ENCODE assay signal across 8 cellular contexts in genomic region chr9:73132034-73132776, GRCh38. TPM values are rescaled to one million over a fixed set of nuclear protein-coding genes. Genes with fewer than 3 reads are reported as not detected.
DNase-seq lines count a peak whose midpoint lies in the region; ATAC-seq and TF ChIP-seq lines count a peak whose summit lies in the region.

No MANE protein-coding gene starts in this region.

- H3K79me2 ChIP-seq in SK-N-SH (ENCODE audit: insufficient read depth) (no peaks in the 10 kb centered on the region), parathyroid adenoma (no peaks in the 10 kb centered on the region)

- H3K27me3 Mint-ChIP-seq in IgD-negative memory B cell (peaks cover 2% of the 10 kb centered on the region), glutamatergic neuron (ENCODE audit: unreplicated experiment) (no peaks in the 10 kb centered on the region)
- no peaks in the 10 kb centered on the region for H3K27me3 Mint-ChIP-seq in activated naive CD8-positive, alpha-beta T cell

- H4K20me1 ChIP-seq in SK-N-SH (ENCODE audit: insufficient read depth) = no peaks in the 10 kb centered on the region

- H3K36me3 ChIP-seq in SK-N-SH (replicated peaks in 1 of 2; ENCODE audit: control insufficient read depth in 1 of 2, insufficient read depth in 2 of 2, low read length in 1 of 2) (no peaks in the 10 kb centered on the region), parathyroid adenoma (ENCODE audit: control insufficient read depth, insufficient read depth, low read length) (peaks cover 3% of the 10 kb centered on the region), tibial nerve (no peaks in the 10 kb centered on the region)

- H3K4me1 Mint-ChIP-seq in IgD-negative memory B cell (peaks cover 5 to 11% (median 10%) of the 10 kb centered on the region in 3 donors), glutamatergic neuron (ENCODE audit: low read depth, unreplicated experiment) (peaks cover 4% of the 10 kb centered on the region)
- H3K4me1 Mint-ChIP-seq in activated naive CD8-positive, alpha-beta T cell (ENCODE audit: low read depth) = peaks cover 48% of the 10 kb centered on the region

- H3K9me3 ChIP-seq in SK-N-SH (no peaks in the 10 kb centered on the region), parathyroid adenoma (ENCODE audit: control insufficient read depth, low read length) (no peaks in the 10 kb centered on the region), tibial nerve (no peaks in the 10 kb centered on the region)

- TF ChIP-seq CTCF in SK-N-SH (IDR thresholded peaks at IDR 0.05) (no peak), glutamatergic neuron (IDR thresholded peaks at IDR 0.05; ENCODE audit: partially characterized antibody, unreplicated experiment) (no peak), parathyroid adenoma (IDR thresholded peaks at IDR 0.05) (no peak), tibial nerve (IDR thresholded peaks at IDR 0.05) (no peak)

- POLR2A ChIA-PET in SK-N-SH (lab: Yijun Ruan, JAX) = no interaction called here

- CTCF ChIA-PET in SK-N-SH (lab: Yijun Ruan, JAX) = no interaction called here

- H3K36me3 Mint-ChIP-seq in IgD-negative memory B cell (no peaks in the 10 kb centered on the region), glutamatergic neuron (ENCODE audit: unreplicated experiment) (no peaks in the 10 kb centered on the region)
- no peaks in the 10 kb centered on the region for H3K36me3 Mint-ChIP-seq in activated naive CD8-positive, alpha-beta T cell

- peak overlapping the region; percentile 80 to 97 (median 88) for H3K4me3 Mint-ChIP-seq in IgD-negative memory B cell
- peak overlapping the region; percentile 89 for H3K4me3 Mint-ChIP-seq in activated naive CD8-positive, alpha-beta T cell
- H3K4me3 Mint-ChIP-seq in glutamatergic neuron (ENCODE audit: unreplicated experiment) = no peak overlapping the region

- TF ChIP-seq POLR2A in tibial nerve (IDR thresholded peaks at IDR 0.05) = peak; percentile 54 to 61

- WGBS in SK-N-SH (ENCODE audit: low lambda C conversion rate) = 2% methylated on average over 15 of the region's 15 CpGs
- WGBS in tibial nerve, 2 donors = 0% methylated on average over 15 of the region's 15 CpGs

- H3K9me2 ChIP-seq in SK-N-SH = no peaks in the 10 kb centered on the region

- H3K27me3 ChIP-seq in SK-N-SH (ENCODE audit: insufficient read depth) (no peaks in the 10 kb centered on the region), parathyroid adenoma (ENCODE audit: control insufficient read depth, insufficient read depth, low read length) (no peaks in the 10 kb centered on the region), tibial nerve (no peaks in the 10 kb centered on the region)

- peak in 1 of 2 experiments; percentile 48; a peak in 1 of 4 replicates for TF ChIP-seq EP300 in SK-N-SH (IDR thresholded peaks at IDR 0.05; ENCODE audit: borderline replicate concordance in 1 of 2, low read depth in 1 of 2, low read length in 1 of 2)
- peak; percentile 10 to 91 for TF ChIP-seq EP300 in tibial nerve (IDR thresholded peaks at IDR 0.05)

- H3K9ac ChIP-seq in SK-N-SH = peak overlapping the region; percentile 73
- no peak overlapping the region for H3K9ac ChIP-seq in parathyroid adenoma

- H3F3A ChIP-seq in SK-N-SH (replicated peaks; ENCODE audit: insufficient read depth) = peaks cover 32% of the 10 kb centered on the region

- DNase-seq in DMS 273 (lab: John Stamatoyannopoulos, UW; ENCODE audit: unreplicated experiment) = peak; percentile 88
- peak; percentile 4 for DNase-seq in SK-N-SH
- peak; percentile 29 for DNase-seq in glutamatergic neuron
- DNase-seq in tibial nerve (ENCODE audit: low spot score in 2 of 2) = peak; percentile 47 to 63

- peak overlapping the region; percentile 93 to 94 for H3K27ac ChIP-seq in SK-N-SH (ENCODE audit: low read depth in 2 of 2, low read length in 1 of 2)
- H3K27ac ChIP-seq in parathyroid adenoma = peak overlapping the region; percentile 88
- H3K27ac ChIP-seq in tibial nerve = peak overlapping the region; percentile 70 to 95 (median 88)

- H3K4me2 ChIP-seq in SK-N-SH (peak overlapping the region; percentile 38), parathyroid adenoma (ENCODE audit: low read length) (peak overlapping the region; percentile 78)

- H2AFZ ChIP-seq in SK-N-SH (ENCODE audit: low read depth) (peak overlapping the region; percentile 37), parathyroid adenoma (peak overlapping the region; percentile 70)

- TF ChIP-seq RAD21 in SK-N-SH (IDR thresholded peaks at IDR 0.05; ENCODE audit: low read length) = no peak

- no peaks in the 10 kb centered on the region for H3K9me3 Mint-ChIP-seq in IgD-negative memory B cell
- H3K9me3 Mint-ChIP-seq in activated naive CD8-positive, alpha-beta T cell (ENCODE audit: low read depth) = no peaks in the 10 kb centered on the region
- H3K9me3 Mint-ChIP-seq in glutamatergic neuron (ENCODE audit: unreplicated experiment) = no peaks in the 10 kb centered on the region

- H3K27ac Mint-ChIP-seq in IgD-negative memory B cell (peak overlapping the region; percentile 33 to 93 (median 48)), glutamatergic neuron (ENCODE audit: unreplicated experiment) (no peak overlapping the region)
- H3K27ac Mint-ChIP-seq in activated naive CD8-positive, alpha-beta T cell = peak overlapping the region; percentile 92

- H3K4me1 ChIP-seq in SK-N-SH (ENCODE audit: control insufficient read depth in 1 of 2, insufficient read depth in 2 of 2, low read depth in 1 of 2, low read length in 1 of 2) = peaks cover 0 to 23% of the 10 kb centered on the region in 2 experiments; a peak in 2 of 4 replicates
- H3K4me1 ChIP-seq in parathyroid adenoma = peaks cover 6% of the 10 kb centered on the region
- peaks cover 0 to 34% (median 9%) of the 10 kb centered on the region in 4 donors for H3K4me1 ChIP-seq in tibial nerve

- peak; percentile 96 for ATAC-seq in GM21515 (IDR thresholded peaks at IDR 0.05; ENCODE audit: unreplicated experiment)

- peak overlapping the region; percentile 50 to 54 for H3K4me3 ChIP-seq in SK-N-SH (ENCODE audit: low read depth in 2 of 2, low read length in 1 of 2)
- H3K4me3 ChIP-seq in parathyroid adenoma (ENCODE audit: low read depth, low read length) = peak overlapping the region; percentile 65
- H3K4me3 ChIP-seq in tibial nerve = peak overlapping the region; percentile 32 to 62 (median 48)

TF ChIP-seq in SK-N-SH, 30 proteins besides CTCF, POLR2A, EP300 and RAD21 (continues in another document):
- TF ChIP-seq MEF2A (IDR thresholded peaks at IDR 0.05; ENCODE audit: borderline replicate concordance, low read depth) (peak; percentile 93), ELF1 (IDR thresholded peaks at IDR 0.05) (peak; percentile 58), JUND (IDR thresholded peaks at IDR 0.05) (peak; percentile 42), POLR2AphosphoS5 (IDR thresholded peaks at IDR 0.05; ENCODE audit: low read depth, low read length) (peak; percentile 64; the same call in 1 of the 2 replicates), CHD2 (IDR thresholded peaks at IDR 0.05; ENCODE audit: low read length, partially characterized antibody) (no peak), FOSL2 (IDR thresholded peaks at IDR 0.05; ENCODE audit: borderline replicate concordance, low read depth) (peak; percentile 10; the same call in 1 of the 2 replicates), TEAD4 (IDR thresholded peaks at IDR 0.05; ENCODE audit: borderline replicate concordance, insufficient read depth) (peak; percentile 2; the same call in 1 of the 2 replicates)
- TF ChIP-seq, protein P1, sequence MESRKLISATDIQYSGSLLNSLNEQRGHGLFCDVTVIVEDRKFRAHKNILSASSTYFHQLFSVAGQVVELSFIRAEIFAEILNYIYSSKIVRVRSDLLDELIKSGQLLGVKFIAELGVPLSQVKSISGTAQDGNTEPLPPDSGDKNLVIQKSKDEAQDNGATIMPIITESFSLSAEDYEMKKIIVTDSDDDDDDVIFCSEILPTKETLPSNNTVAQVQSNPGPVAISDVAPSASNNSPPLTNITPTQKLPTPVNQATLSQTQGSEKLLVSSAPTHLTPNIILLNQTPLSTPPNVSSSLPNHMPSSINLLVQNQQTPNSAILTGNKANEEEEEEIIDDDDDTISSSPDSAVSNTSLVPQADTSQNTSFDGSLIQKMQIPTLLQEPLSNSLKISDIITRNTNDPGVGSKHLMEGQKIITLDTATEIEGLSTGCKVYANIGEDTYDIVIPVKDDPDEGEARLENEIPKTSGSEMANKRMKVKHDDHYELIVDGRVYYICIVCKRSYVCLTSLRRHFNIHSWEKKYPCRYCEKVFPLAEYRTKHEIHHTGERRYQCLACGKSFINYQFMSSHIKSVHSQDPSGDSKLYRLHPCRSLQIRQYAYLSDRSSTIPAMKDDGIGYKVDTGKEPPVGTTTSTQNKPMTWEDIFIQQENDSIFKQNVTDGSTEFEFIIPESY (IDR thresholded peaks at IDR 0.05; ENCODE audit: borderline replicate concordance, low read depth) = no peak
- TF ChIP-seq, protein P2, sequence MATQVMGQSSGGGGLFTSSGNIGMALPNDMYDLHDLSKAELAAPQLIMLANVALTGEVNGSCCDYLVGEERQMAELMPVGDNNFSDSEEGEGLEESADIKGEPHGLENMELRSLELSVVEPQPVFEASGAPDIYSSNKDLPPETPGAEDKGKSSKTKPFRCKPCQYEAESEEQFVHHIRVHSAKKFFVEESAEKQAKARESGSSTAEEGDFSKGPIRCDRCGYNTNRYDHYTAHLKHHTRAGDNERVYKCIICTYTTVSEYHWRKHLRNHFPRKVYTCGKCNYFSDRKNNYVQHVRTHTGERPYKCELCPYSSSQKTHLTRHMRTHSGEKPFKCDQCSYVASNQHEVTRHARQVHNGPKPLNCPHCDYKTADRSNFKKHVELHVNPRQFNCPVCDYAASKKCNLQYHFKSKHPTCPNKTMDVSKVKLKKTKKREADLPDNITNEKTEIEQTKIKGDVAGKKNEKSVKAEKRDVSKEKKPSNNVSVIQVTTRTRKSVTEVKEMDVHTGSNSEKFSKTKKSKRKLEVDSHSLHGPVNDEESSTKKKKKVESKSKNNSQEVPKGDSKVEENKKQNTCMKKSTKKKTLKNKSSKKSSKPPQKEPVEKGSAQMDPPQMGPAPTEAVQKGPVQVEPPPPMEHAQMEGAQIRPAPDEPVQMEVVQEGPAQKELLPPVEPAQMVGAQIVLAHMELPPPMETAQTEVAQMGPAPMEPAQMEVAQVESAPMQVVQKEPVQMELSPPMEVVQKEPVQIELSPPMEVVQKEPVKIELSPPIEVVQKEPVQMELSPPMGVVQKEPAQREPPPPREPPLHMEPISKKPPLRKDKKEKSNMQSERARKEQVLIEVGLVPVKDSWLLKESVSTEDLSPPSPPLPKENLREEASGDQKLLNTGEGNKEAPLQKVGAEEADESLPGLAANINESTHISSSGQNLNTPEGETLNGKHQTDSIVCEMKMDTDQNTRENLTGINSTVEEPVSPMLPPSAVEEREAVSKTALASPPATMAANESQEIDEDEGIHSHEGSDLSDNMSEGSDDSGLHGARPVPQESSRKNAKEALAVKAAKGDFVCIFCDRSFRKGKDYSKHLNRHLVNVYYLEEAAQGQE (IDR thresholded peaks at IDR 0.05; ENCODE audit: low read depth, low read length) = no peak

RNA-seq across cellular contexts. Expression of gene ANXA1, which starts 19.5 kb away (rescaled TPM):
- polyA plus RNA-seq in IgD-negative memory B cell (10.3 TPM), SK-N-SH (2012; rRNA removed) (443 and 608 TPM in 2 replicates)
- polyA plus RNA-seq in SK-N-SH (2012; cell fraction: cytosol; rRNA removed) = 640 and 748 TPM in 2 replicates
- polyA plus RNA-seq in SK-N-SH (2012; cell fraction: nucleus; rRNA removed) = 216 and 495 TPM in 2 replicates
- total RNA-seq in glutamatergic neuron (ENCODE audit: unreplicated experiment) (not detected), tibial nerve (100 to 1,000 TPM; 265 to 504 (median 306) TPM)

Comparison
In these comparisons a context has a peak if more than half of its experiments do, and no peak if none do; other contexts are left out.
1. Peak in every context shown above with its lines: DNase-seq, ATAC-seq, H3K4me3 ChIP-seq and H3K27ac ChIP-seq.
2. DNase-seq: peak in every context shown above with its lines; median percentile 88 in DMS 273; 55 in tibial nerve; 29 in glutamatergic neuron; 4 in SK-N-SH.
3. RNA of gene ANXA1, which starts 19.5 kb away (total RNA-seq): 265 to 504 TPM in tibial nerve; not detected in glutamatergic neuron (single experiment); every median in the first group is over 100 times any median in the second.